8 cellular contexts compared by ENCODE assay signal in genomic region chr9:16133556-16134227, GRCh38.
DNase-seq lines count a peak whose midpoint lies in the region; ATAC-seq and TF ChIP-seq lines count a peak whose summit lies in the region.

No MANE protein-coding gene starts in this region.

- H3K9me3 ChIP-seq in NT2/D1 (ENCODE audit: insufficient read depth, low read length), result peaks cover 9% of the 10 kb centered on the region; the same call in 1 of the 2 replicates
- no peaks in the 10 kb centered on the region for H3K9me3 ChIP-seq in mucosa of descending colon

- DNase-seq in activated CD4-positive, alpha-beta T cell treated with anti-CD3 and anti-CD28 coated beads, Interleukin-2, amount 10 ng/mL, durations not matched to agents 24 days and 14 days, result peak; percentile 72
- DNase-seq in activated CD4-positive, alpha-beta T cell treated with anti-CD3 and anti-CD28 coated beads, Interleukin-2, amount 50 U/mL, for 1 hour, result no peak
- DNase-seq in NT2/D1 (ENCODE audit: low read depth, low spot score), result peak; percentile 69
- peak; percentile 73 for DNase-seq in ecto neural progenitor cell (ENCODE audit: low spot score)
- peak in 2 of 3 donors; percentile 46 to 53 for DNase-seq in mucosa of descending colon
- no peak for DNase-seq in mesenteric fat pad (ENCODE audit: low spot score)

- TF ChIP-seq CTCF in mucosa of descending colon (IDR thresholded peaks at IDR 0.05), result no peak

- no peaks in the 10 kb centered on the region for H3K9me3 Mint-ChIP-seq in activated CD4-positive, alpha-beta T cell treated with anti-CD3 and anti-CD28 coated beads, Interleukin-2, amount 10 ng/mL, durations not matched to agents 24 days and 14 days

- H3K36me3 Mint-ChIP-seq in activated CD4-positive, alpha-beta T cell treated with anti-CD3 and anti-CD28 coated beads, Interleukin-2, amount 10 ng/mL, durations not matched to agents 24 days and 14 days (ENCODE audit: low read depth), result no peaks in the 10 kb centered on the region

- H3K4me1 ChIP-seq in NT2/D1 (ENCODE audit: insufficient read depth, insufficient read length) (no peaks in the 10 kb centered on the region), mucosa of descending colon (ENCODE audit: low read depth) (no peaks in the 10 kb centered on the region)

- no peak overlapping the region for H3K27ac Mint-ChIP-seq in activated CD4-positive, alpha-beta T cell treated with anti-CD3 and anti-CD28 coated beads, Interleukin-2, amount 10 ng/mL, durations not matched to agents 24 days and 14 days

- peaks cover 3% of the 10 kb centered on the region for H3K4me1 Mint-ChIP-seq in activated CD4-positive, alpha-beta T cell treated with anti-CD3 and anti-CD28 coated beads, Interleukin-2, amount 10 ng/mL, durations not matched to agents 24 days and 14 days

- intact Hi-C loops in activated CD4-positive, alpha-beta T cell treated with anti-CD3 and anti-CD28 coated beads, Interleukin-2, amount 10 ng/mL, durations not matched to agents 24 days and 14 days (cut with micrococcal nuclease), result loop anchor here (2.0 kb wide), 1 partner anchor 259 kb away; no protein-coding TSS in a partner anchor
- intact Hi-C loops in mucosa of descending colon (cut with DNase I, micrococcal nuclease), result loop anchor here in 1 of 2 donors (5.0 kb wide), 1 partner anchor 261 kb away; no protein-coding TSS in a partner anchor

- no peaks in the 10 kb centered on the region for H3K27me3 ChIP-seq in NT2/D1 (ENCODE audit: insufficient read depth, insufficient read length)

- peak; percentile 91 for ATAC-seq in GM19467 (IDR thresholded peaks at IDR 0.05; ENCODE audit: unreplicated experiment)
- ATAC-seq in HG03457 (IDR thresholded peaks at IDR 0.05; ENCODE audit: unreplicated experiment), result peak; percentile 86
- ATAC-seq in mucosa of descending colon, result peak; percentile 87

- no peaks in the 10 kb centered on the region for H3K36me3 ChIP-seq in NT2/D1 (ENCODE audit: insufficient read depth, insufficient read length, low read length)
- no peaks in the 10 kb centered on the region for H3K36me3 ChIP-seq in mucosa of descending colon (ENCODE audit: low read depth)

- H3K27me3 Mint-ChIP-seq in activated CD4-positive, alpha-beta T cell treated with anti-CD3 and anti-CD28 coated beads, Interleukin-2, amount 10 ng/mL, durations not matched to agents 24 days and 14 days, result no peaks in the 10 kb centered on the region

- H3K9ac ChIP-seq in NT2/D1 (ENCODE audit: insufficient read length, low read depth), result no peak overlapping the region

- H3K4me3 ChIP-seq in NT2/D1 (ENCODE audit: insufficient read length, low read depth) (no peak overlapping the region), mucosa of descending colon (no peak overlapping the region)

- no peak overlapping the region for H3K4me3 Mint-ChIP-seq in activated CD4-positive, alpha-beta T cell treated with anti-CD3 and anti-CD28 coated beads, Interleukin-2, amount 10 ng/mL, durations not matched to agents 24 days and 14 days

Comparison
In these comparisons a context has a peak if more than half of its experiments do, and no peak if none do; other contexts are left out.
1. DNase-seq: peak in activated CD4-positive, alpha-beta T cell treated with anti-CD3 and anti-CD28 coated beads, Interleukin-2, amount 10 ng/mL, durations not matched to agents 24 days and 14 days (single experiment), NT2/D1 (single experiment), ecto neural progenitor cell (single experiment) and mucosa of descending colon (2 of 3); none in activated CD4-positive, alpha-beta T cell treated with anti-CD3 and anti-CD28 coated beads, Interleukin-2, amount 50 U/mL, for 1 hour (single experiment) and mesenteric fat pad (single experiment).
2. Peak in every context shown above with its lines, with median percentiles within 50 percentile points of each other: ATAC-seq.